ENCODE assay signal across 20 cellular contexts in the genomic region with DNA sequence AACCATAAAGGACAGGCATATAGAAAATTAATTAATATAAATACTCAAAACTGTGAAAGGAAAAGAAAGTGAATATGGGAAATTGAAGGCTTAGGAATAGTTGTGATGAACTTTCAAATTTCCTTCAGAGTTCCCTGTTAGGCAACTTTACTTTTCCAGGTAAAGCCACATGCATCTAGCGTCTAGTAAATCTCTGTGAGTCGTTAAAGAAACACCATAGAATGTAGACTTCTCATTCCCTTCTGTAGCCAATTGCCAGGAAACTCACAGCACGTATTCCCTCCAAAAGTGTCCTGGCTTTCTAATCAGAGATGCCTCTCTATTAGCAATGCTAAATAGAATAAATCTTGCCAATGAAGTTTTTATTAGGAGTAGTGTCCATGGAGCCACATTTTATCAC.
DNase-seq lines count a peak whose midpoint lies in the region; ATAC-seq and TF ChIP-seq lines count a peak whose summit lies in the region.
"Had no signal": no experiment of that assay in that cellular context is flagged by ENCODE, and none has a peak within 500 bp of the region (broad histone marks: within the 10 kb centered on the region; RNA-seq: fewer than 3 reads in every experiment).

No MANE protein-coding gene starts in this region.

- POLR2A ChIA-PET in HCT116 (lab: Charles Lee): no interaction called here

- no peaks in the 10 kb centered on the region for H3F3A ChIP-seq in smooth muscle cell (ENCODE audit: low read depth)

- intact Hi-C loops in HCT116 (cut with micrococcal nuclease) (loop anchor here (10.0 kb wide), 1 partner anchor 794 kb away; a partner anchor contains a TSS), upper lobe of right lung (cut with DNase I) (no loop called here)

- H3K9ac ChIP-seq in HCT116 (ENCODE audit: low read length) (no peak overlapping the region), fibroblast of lung (ENCODE audit: insufficient read depth, low read length) (no peak overlapping the region), smooth muscle cell (ENCODE audit: low read depth) (no peak overlapping the region)
- H3K9ac ChIP-seq: SK-N-SH had no signal

- 54% methylated on average over 3 of the region's 3 CpGs for WGBS in smooth muscle cell (ENCODE audit: low lambda C conversion rate)

- H3K36me3 ChIP-seq in HCT116 (ENCODE audit: control insufficient read depth in 1 of 2, insufficient read depth in 2 of 2, low read length in 2 of 2) (no peaks in the 10 kb centered on the region), SJSA1 (no peaks in the 10 kb centered on the region), fibroblast of lung (ENCODE audit: control insufficient read depth, insufficient read depth, low read length) (no peaks in the 10 kb centered on the region), smooth muscle cell (ENCODE audit: low read depth) (no peaks in the 10 kb centered on the region), upper lobe of right lung (no peaks in the 10 kb centered on the region)

- DNase-seq in HCT116 (ENCODE audit: low read depth, low spot score) (no peak), SJSA1 (ENCODE audit: low read depth in 1 of 2, low spot score in 2 of 2) (no peak), fibroblast of lung (ENCODE audit: low read depth in 2 of 2) (peak; percentile 11), smooth muscle cell (lab: John Stamatoyannopoulos, UW; ENCODE audit: unreplicated experiment) (no peak), NCI-H2227 treated with DMSO at 0.1 percent for 48 hours (lab: John Stamatoyannopoulos, UW) (no peak), globus pallidus (ENCODE audit: low spot score) (no peak), upper lobe of right lung (no peak)
- DNase-seq: ACHN, AML-193, H9, NCI-H1048, NCI-H1436 treated with DMSO at 0.1 percent for 48 hours, NCI-H2029 treated with DMSO at 0.1 percent for 48 hours, NCI-H2171 treated with DMSO at 0.1 percent for 48 hours, NCI-H510A, NCI-H82, PC-9, SK-N-SH had no signal

- peak overlapping the region; percentile 31 for H2AFZ ChIP-seq in HCT116 (ENCODE audit: low read depth, low read length, poor library complexity, severe bottlenecking)
- H2AFZ ChIP-seq in fibroblast of lung (ENCODE audit: low read length): no peak overlapping the region
- no peak overlapping the region for H2AFZ ChIP-seq in smooth muscle cell (ENCODE audit: low read depth)
- H2AFZ ChIP-seq: PC-9 had no signal

- H3K4me2 ChIP-seq in HCT116 (ENCODE audit: low read length) (0 out of 2 replicates have a peak overlapping the region, but pooled peaks have one; percentile 33), fibroblast of lung (ENCODE audit: extremely low read depth, insufficient read depth, low read length) (no peak overlapping the region), smooth muscle cell (peak overlapping the region; percentile 77)
- H3K4me2 ChIP-seq: PC-9, SK-N-SH had no signal

- H3K27ac ChIP-seq in HCT116 (ENCODE audit: low read depth, low read length) (no peak overlapping the region), SJSA1 (peak overlapping the region; percentile 29), fibroblast of lung (ENCODE audit: insufficient read depth, low read length) (no peak overlapping the region), smooth muscle cell (ENCODE audit: low read depth) (peak overlapping the region; percentile 77), upper lobe of right lung (no peak overlapping the region)
- H3K27ac ChIP-seq: PC-9 had no signal

- CTCF ChIA-PET in HCT116 (lab: Charles Lee): no interaction called here

- H4K20me1 ChIP-seq in HCT116 (ENCODE audit: insufficient read depth) (no peaks in the 10 kb centered on the region), fibroblast of lung (ENCODE audit: control insufficient read depth, extremely low read depth, insufficient read depth, low read length) (no peaks in the 10 kb centered on the region), smooth muscle cell (ENCODE audit: low read depth) (no peaks in the 10 kb centered on the region)

- H3K4me3 ChIP-seq in HCT116 (replicated peaks in 1 of 2; ENCODE audit: low read depth in 1 of 2, low read length in 2 of 2) (no peak overlapping the region), SJSA1 (no peak overlapping the region), fibroblast of lung (replicated peaks in 1 of 4; ENCODE audit: control extremely low read depth in 1 of 4, insufficient read depth in 1 of 4, low read depth in 3 of 4, low read length in 4 of 4) (no peak overlapping the region), smooth muscle cell (no peak overlapping the region), upper lobe of right lung (no peak overlapping the region)
- H3K4me3 ChIP-seq: K562, PC-9 had no signal

- ATAC-seq in HCT116 (no peak), upper lobe of right lung (no peak)
- ATAC-seq: K562, Right ventricle myocardium inferior had no signal

- no peaks in the 10 kb centered on the region for H3K79me2 ChIP-seq in HCT116 (ENCODE audit: insufficient read depth, low read length)
- H3K79me2 ChIP-seq in fibroblast of lung (ENCODE audit: control insufficient read depth, insufficient read depth, low read length): no peaks in the 10 kb centered on the region
- H3K79me2 ChIP-seq in smooth muscle cell (ENCODE audit: low read depth): no peaks in the 10 kb centered on the region

- H3K9me3 ChIP-seq in HCT116 (ENCODE audit: control insufficient read depth in 1 of 2, insufficient read depth in 1 of 2, low read depth in 1 of 2, low read length in 2 of 2) (no peaks in the 10 kb centered on the region), SJSA1 (replicated peaks) (no peaks in the 10 kb centered on the region), fibroblast of lung (ENCODE audit: control insufficient read depth, insufficient read depth, low read depth, low read length) (no peaks in the 10 kb centered on the region), smooth muscle cell (replicated peaks; ENCODE audit: low read depth) (no peaks in the 10 kb centered on the region), upper lobe of right lung (no peaks in the 10 kb centered on the region)

- H3K4me1 ChIP-seq in HCT116 (ENCODE audit: control insufficient read depth in 1 of 2, insufficient read depth in 2 of 2, low read length in 2 of 2): peaks cover 7 to 16% of the 10 kb centered on the region in 2 experiments
- peaks cover 16% of the 10 kb centered on the region for H3K4me1 ChIP-seq in SJSA1 (replicated peaks)
- H3K4me1 ChIP-seq in fibroblast of lung (ENCODE audit: control insufficient read depth, extremely low read depth, insufficient read depth, low read length): peaks cover 5% of the 10 kb centered on the region
- peaks cover 17% of the 10 kb centered on the region for H3K4me1 ChIP-seq in smooth muscle cell (ENCODE audit: low read depth)
- H3K4me1 ChIP-seq in upper lobe of right lung: no peaks in the 10 kb centered on the region

- H3K27me3 ChIP-seq in HCT116 (ENCODE audit: insufficient read depth, low read length) (no peaks in the 10 kb centered on the region), SJSA1 (replicated peaks) (no peaks in the 10 kb centered on the region), fibroblast of lung (ENCODE audit: control insufficient read depth, insufficient read depth, low read length) (no peaks in the 10 kb centered on the region), smooth muscle cell (ENCODE audit: low read depth) (no peaks in the 10 kb centered on the region), upper lobe of right lung (no peaks in the 10 kb centered on the region)

- no peaks in the 10 kb centered on the region for H3K9me2 ChIP-seq in HCT116 (ENCODE audit: insufficient read depth)
- H3K9me2 ChIP-seq: SK-N-SH had no signal

- RAD21 ChIA-PET in HCT116 (lab: Charles Lee; ENCODE audit: low non-redundant PET in 1 of 2, low total read pairs in 2 of 2, uncharacterized antibody in 2 of 2, unreplicated experiment in 2 of 2): no interaction called here

- no TSS peak for BruUV-seq in HCT116 (replicated peaks; lab: Mats Ljungman, UMichigan)

- TF ChIP-seq POLR2A in HCT116 (IDR thresholded peaks at IDR 0.05; ENCODE audit: borderline replicate concordance, extremely low read depth, insufficient read depth, insufficient read length): no peak

- no peak for TF ChIP-seq CTCF in HCT116 (IDR thresholded peaks at IDR 0.05 in 2 of 3, conservative IDR thresholded peaks at IDR 0.05 in 1 of 3; ENCODE audit: borderline replicate concordance in 1 of 3, insufficient read depth in 1 of 3, low read depth in 2 of 3, low read length in 2 of 3)
- TF ChIP-seq CTCF in fibroblast of lung (conservative IDR thresholded peaks at IDR 0.05 in 1 of 2, IDR thresholded peaks at IDR 0.05 in 1 of 2; ENCODE audit: low read depth in 1 of 2, low read length in 2 of 2): no peak
- no peak for TF ChIP-seq CTCF in smooth muscle cell (IDR thresholded peaks at IDR 0.05; ENCODE audit: borderline replicate concordance, insufficient read depth, poor library complexity, severe bottlenecking)
- no peak for TF ChIP-seq CTCF in upper lobe of right lung (IDR thresholded peaks at IDR 0.05)

- TF ChIP-seq RAD21 in HCT116 (IDR thresholded peaks at IDR 0.05; ENCODE audit: low read depth): no peak

TF ChIP-seq in HCT116, 20 proteins besides CTCF, POLR2A, EP300 and RAD21 (continues in another document):
- TF ChIP-seq JUND (IDR thresholded peaks at IDR 0.05) (no peak), CBX3 (IDR thresholded peaks at IDR 0.05; ENCODE audit: low read depth) (no peak), EGR1 (IDR thresholded peaks at IDR 0.05; ENCODE audit: low read depth) (no peak), SRF (IDR thresholded peaks at IDR 0.05; ENCODE audit: low read depth) (no peak), POLR2AphosphoS5 (IDR thresholded peaks at IDR 0.05; ENCODE audit: low read depth, low read length) (no peak), ELF1 (IDR thresholded peaks at IDR 0.05; ENCODE audit: borderline replicate concordance, low read depth) (no peak), ZFX (IDR thresholded peaks at IDR 0.05) (no peak)
- TF ChIP-seq, protein P1, sequence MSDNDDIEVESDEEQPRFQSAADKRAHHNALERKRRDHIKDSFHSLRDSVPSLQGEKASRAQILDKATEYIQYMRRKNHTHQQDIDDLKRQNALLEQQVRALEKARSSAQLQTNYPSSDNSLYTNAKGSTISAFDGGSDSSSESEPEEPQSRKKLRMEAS (IDR thresholded peaks at IDR 0.05): no peak
- TF ChIP-seq, protein P2, sequence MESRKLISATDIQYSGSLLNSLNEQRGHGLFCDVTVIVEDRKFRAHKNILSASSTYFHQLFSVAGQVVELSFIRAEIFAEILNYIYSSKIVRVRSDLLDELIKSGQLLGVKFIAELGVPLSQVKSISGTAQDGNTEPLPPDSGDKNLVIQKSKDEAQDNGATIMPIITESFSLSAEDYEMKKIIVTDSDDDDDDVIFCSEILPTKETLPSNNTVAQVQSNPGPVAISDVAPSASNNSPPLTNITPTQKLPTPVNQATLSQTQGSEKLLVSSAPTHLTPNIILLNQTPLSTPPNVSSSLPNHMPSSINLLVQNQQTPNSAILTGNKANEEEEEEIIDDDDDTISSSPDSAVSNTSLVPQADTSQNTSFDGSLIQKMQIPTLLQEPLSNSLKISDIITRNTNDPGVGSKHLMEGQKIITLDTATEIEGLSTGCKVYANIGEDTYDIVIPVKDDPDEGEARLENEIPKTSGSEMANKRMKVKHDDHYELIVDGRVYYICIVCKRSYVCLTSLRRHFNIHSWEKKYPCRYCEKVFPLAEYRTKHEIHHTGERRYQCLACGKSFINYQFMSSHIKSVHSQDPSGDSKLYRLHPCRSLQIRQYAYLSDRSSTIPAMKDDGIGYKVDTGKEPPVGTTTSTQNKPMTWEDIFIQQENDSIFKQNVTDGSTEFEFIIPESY (IDR thresholded peaks at IDR 0.05; ENCODE audit: extremely low read depth, insufficient replicate concordance, low read length): no peak

Comparison
In these comparisons a context has a peak if more than half of its experiments do, and no peak if none do; other contexts are left out.
1. DNase-seq: peak in fibroblast of lung (2 of 2); none in HCT116 (single experiment), SJSA1 (0 of 2), smooth muscle cell (single experiment), NCI-H2227 treated with DMSO at 0.1 percent for 48 hours (single experiment), globus pallidus (single experiment) and upper lobe of right lung (single experiment).
2. H3K27ac ChIP-seq: peak in SJSA1 (single experiment) and smooth muscle cell (single experiment); none in HCT116 (single experiment), fibroblast of lung (single experiment) and upper lobe of right lung (single experiment).